In genomic region chr12:98469108-98469507, GRCh38 we compare ENCODE assay signal across 1 cellular context.
TF ChIP-seq lines count a peak whose summit lies in the region.

No MANE protein-coding gene starts in this region.

TF ChIP-seq in GM12878, 131 proteins besides CTCF, POLR2A, EP300 and RAD21:
- TF ChIP-seq CEBPZ (IDR thresholded peaks at IDR 0.05; ENCODE audit: low read depth, low read length) = no peak
- no peak for TF ChIP-seq ZNF592 (IDR thresholded peaks at IDR 0.05)
- no peak for TF ChIP-seq CBX3 (IDR thresholded peaks at IDR 0.05; ENCODE audit: borderline replicate concordance, low read depth)
- no peak for TF ChIP-seq NFXL1 (IDR thresholded peaks at IDR 0.05; ENCODE audit: borderline replicate concordance)
- TF ChIP-seq PRDM15 (CRISPR knock-in tag; IDR thresholded peaks at IDR 0.05) = no peak
- TF ChIP-seq RB1 (IDR thresholded peaks at IDR 0.05; ENCODE audit: borderline replicate concordance) = no peak
- no peak for TF ChIP-seq ATF2 (IDR thresholded peaks at IDR 0.05; ENCODE audit: low read length)
- TF ChIP-seq IKZF2 (IDR thresholded peaks at IDR 0.05) = no peak
- TF ChIP-seq MLLT1 (IDR thresholded peaks at IDR 0.05) = no peak
- TF ChIP-seq SIN3A (IDR thresholded peaks at IDR 0.05; ENCODE audit: low read depth, low read length) = no peak
- no peak for TF ChIP-seq FOXM1 (IDR thresholded peaks at IDR 0.05; ENCODE audit: low read depth, low read length)
- TF ChIP-seq DPF2 (IDR thresholded peaks at IDR 0.05) = no peak
- TF ChIP-seq MTA3 (IDR thresholded peaks at IDR 0.05; ENCODE audit: borderline replicate concordance, low read length) = no peak
- TF ChIP-seq ZNF217 (IDR thresholded peaks at IDR 0.05) = no peak
- TF ChIP-seq RFX5 (IDR thresholded peaks at IDR 0.05; ENCODE audit: low read depth, low read length) = no peak
- no peak for TF ChIP-seq BRCA1 (IDR thresholded peaks at IDR 0.05; ENCODE audit: low read depth, low read length)
- no peak for TF ChIP-seq EGR1 (IDR thresholded peaks at IDR 0.05; ENCODE audit: borderline replicate concordance in 1 of 2, low read depth in 2 of 2, low read length in 2 of 2)
- no peak for TF ChIP-seq PML (IDR thresholded peaks at IDR 0.05; ENCODE audit: low read length)
- TF ChIP-seq BACH1 (IDR thresholded peaks at IDR 0.05; ENCODE audit: borderline replicate concordance) = no peak
- TF ChIP-seq PBX3 (IDR thresholded peaks at IDR 0.05; ENCODE audit: insufficient replicate concordance, low read depth, low read length) = no peak
